In genomic region chr1:110407260-110408210, GRCh38 we compare ENCODE assay signal across 1 cellular context.
TF ChIP-seq lines count a peak whose summit lies in the region.

TSS of gene LAMTOR5 (minus strand) at chr1:110407694. CDS start at chr1:110407620, 74 bp downstream.

TF ChIP-seq in HEK293, 187 proteins besides CTCF, POLR2A, EP300 and RAD21 (continued from another document and continues in another):
- TF ChIP-seq KLF1 (tag by site-specific recombination; IDR thresholded peaks at IDR 0.05), result peak; percentile 90
- no peak; the same call in 1 of the 2 replicates for TF ChIP-seq ZSCAN16 (tag by site-specific recombination; IDR thresholded peaks at IDR 0.05)
- TF ChIP-seq ZNF843 (tag by site-specific recombination; IDR thresholded peaks at IDR 0.05), result no peak; the same call in none of the 2 replicates
- no peak for TF ChIP-seq ZNF776 (tag by site-specific recombination; IDR thresholded peaks at IDR 0.05; ENCODE audit: borderline replicate concordance)
- TF ChIP-seq ZNF223 (tag by site-specific recombination; IDR thresholded peaks at IDR 0.05), result no peak; the same call in 1 of the 2 replicates
- TF ChIP-seq ZNF214 (tag by site-specific recombination; IDR thresholded peaks at IDR 0.05; ENCODE audit: borderline replicate concordance), result no peak
- TF ChIP-seq ZNF366 (tag by site-specific recombination; conservative IDR thresholded peaks at IDR 0.05), result no peak
- no peak for TF ChIP-seq ZNF138 (tag by site-specific recombination; IDR thresholded peaks at IDR 0.05; ENCODE audit: borderline replicate concordance)
- TF ChIP-seq MEIS1 (CRISPR knock-in tag; IDR thresholded peaks at IDR 0.05; ENCODE audit: borderline replicate concordance), result no peak
- peak; percentile 94 for TF ChIP-seq ZXDB (tag by site-specific recombination; IDR thresholded peaks at IDR 0.05)
- no peak for TF ChIP-seq ZNF169 (tag by site-specific recombination; IDR thresholded peaks at IDR 0.05)
- TF ChIP-seq ZNF585B (tag by site-specific recombination; IDR thresholded peaks at IDR 0.05), result no peak
- no peak for TF ChIP-seq PRDM2 (tag by site-specific recombination; IDR thresholded peaks at IDR 0.05; ENCODE audit: borderline replicate concordance)
- peak; percentile 93 for TF ChIP-seq ZNF629 (tag by site-specific recombination; IDR thresholded peaks at IDR 0.05)
- no peak for TF ChIP-seq ZFP3 (tag by site-specific recombination; IDR thresholded peaks at IDR 0.05; ENCODE audit: low read depth)
- TF ChIP-seq ZNF302 (tag by site-specific recombination; IDR thresholded peaks at IDR 0.05; ENCODE audit: low read depth), result no peak
- peak; percentile 87; the same call in 1 of the 2 replicates for TF ChIP-seq ZNF777 (tag by site-specific recombination; IDR thresholded peaks at IDR 0.05; ENCODE audit: borderline replicate concordance)
- no peak for TF ChIP-seq ZNF521 (tag by site-specific recombination; IDR thresholded peaks at IDR 0.05)
- TF ChIP-seq ZNF266 (tag by site-specific recombination; IDR thresholded peaks at IDR 0.05; ENCODE audit: low read depth), result no peak
- TF ChIP-seq, protein P1, sequence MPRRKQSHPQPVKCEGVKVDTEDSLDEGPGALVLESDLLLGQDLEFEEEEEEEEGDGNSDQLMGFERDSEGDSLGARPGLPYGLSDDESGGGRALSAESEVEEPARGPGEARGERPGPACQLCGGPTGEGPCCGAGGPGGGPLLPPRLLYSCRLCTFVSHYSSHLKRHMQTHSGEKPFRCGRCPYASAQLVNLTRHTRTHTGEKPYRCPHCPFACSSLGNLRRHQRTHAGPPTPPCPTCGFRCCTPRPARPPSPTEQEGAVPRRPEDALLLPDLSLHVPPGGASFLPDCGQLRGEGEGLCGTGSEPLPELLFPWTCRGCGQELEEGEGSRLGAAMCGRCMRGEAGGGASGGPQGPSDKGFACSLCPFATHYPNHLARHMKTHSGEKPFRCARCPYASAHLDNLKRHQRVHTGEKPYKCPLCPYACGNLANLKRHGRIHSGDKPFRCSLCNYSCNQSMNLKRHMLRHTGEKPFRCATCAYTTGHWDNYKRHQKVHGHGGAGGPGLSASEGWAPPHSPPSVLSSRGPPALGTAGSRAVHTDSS (tag by site-specific recombination; IDR thresholded peaks at IDR 0.05), result no peak
- TF ChIP-seq YY1 (tag by site-specific recombination; IDR thresholded peaks at IDR 0.05), result peak; percentile 68; the same call in 1 of the 2 replicates
- TF ChIP-seq ZNF701 (tag by site-specific recombination; IDR thresholded peaks at IDR 0.05), result no peak
- no peak for TF ChIP-seq ZNF48 (tag by site-specific recombination; IDR thresholded peaks at IDR 0.05)
- no peak; the same call in 1 of the 2 replicates for TF ChIP-seq ZNF10 (tag by site-specific recombination; IDR thresholded peaks at IDR 0.05)
- TF ChIP-seq ZNF140 (tag by site-specific recombination; IDR thresholded peaks at IDR 0.05), result no peak
- TF ChIP-seq KLF7 (tag by site-specific recombination; IDR thresholded peaks at IDR 0.05; ENCODE audit: borderline replicate concordance), result peak; percentile 97; the same call in 1 of the 2 replicates
- TF ChIP-seq, protein P2, sequence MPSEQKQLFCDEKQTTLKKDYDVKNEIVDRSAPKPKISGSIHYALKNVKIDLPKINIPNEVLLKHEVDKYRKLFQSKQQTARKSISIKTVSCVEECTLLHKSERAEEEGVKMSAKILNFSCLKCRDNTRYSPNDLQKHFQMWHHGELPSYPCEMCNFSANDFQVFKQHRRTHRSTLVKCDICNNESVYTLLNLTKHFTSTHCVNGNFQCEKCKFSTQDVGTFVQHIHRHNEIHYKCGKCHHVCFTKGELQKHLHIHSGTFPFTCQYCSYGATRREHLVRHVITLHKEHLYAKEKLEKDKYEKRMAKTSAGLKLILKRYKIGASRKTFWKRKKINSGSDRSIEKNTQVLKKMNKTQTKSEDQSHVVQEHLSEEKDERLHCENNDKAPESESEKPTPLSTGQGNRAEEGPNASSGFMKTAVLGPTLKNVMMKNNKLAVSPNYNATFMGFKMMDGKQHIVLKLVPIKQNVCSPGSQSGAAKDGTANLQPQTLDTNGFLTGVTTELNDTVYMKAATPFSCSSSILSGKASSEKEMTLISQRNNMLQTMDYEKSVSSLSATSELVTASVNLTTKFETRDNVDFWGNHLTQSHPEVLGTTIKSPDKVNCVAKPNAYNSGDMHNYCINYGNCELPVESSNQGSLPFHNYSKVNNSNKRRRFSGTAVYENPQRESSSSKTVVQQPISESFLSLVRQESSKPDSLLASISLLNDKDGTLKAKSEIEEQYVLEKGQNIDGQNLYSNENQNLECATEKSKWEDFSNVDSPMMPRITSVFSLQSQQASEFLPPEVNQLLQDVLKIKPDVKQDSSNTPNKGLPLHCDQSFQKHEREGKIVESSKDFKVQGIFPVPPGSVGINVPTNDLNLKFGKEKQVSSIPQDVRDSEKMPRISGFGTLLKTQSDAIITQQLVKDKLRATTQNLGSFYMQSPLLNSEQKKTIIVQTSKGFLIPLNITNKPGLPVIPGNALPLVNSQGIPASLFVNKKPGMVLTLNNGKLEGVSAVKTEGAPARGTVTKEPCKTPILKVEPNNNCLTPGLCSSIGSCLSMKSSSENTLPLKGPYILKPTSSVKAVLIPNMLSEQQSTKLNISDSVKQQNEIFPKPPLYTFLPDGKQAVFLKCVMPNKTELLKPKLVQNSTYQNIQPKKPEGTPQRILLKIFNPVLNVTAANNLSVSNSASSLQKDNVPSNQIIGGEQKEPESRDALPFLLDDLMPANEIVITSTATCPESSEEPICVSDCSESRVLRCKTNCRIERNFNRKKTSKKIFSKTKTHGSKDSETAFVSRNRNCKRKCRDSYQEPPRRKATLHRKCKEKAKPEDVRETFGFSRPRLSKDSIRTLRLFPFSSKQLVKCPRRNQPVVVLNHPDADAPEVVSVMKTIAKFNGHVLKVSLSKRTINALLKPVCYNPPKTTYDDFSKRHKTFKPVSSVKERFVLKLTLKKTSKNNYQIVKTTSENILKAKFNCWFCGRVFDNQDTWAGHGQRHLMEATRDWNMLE (tag by site-specific recombination; conservative IDR thresholded peaks at IDR 0.05; ENCODE audit: low read depth), result peak; percentile 69
- TF ChIP-seq ZBTB26 (tag by site-specific recombination; optimal IDR thresholded peaks at IDR 0.05), result peak; percentile 94
- peak; percentile 89 for TF ChIP-seq ZNF324 (tag by site-specific recombination; IDR thresholded peaks at IDR 0.05)
- TF ChIP-seq GLIS2 (tag by site-specific recombination; IDR thresholded peaks at IDR 0.05), result peak; percentile 30; the same call in 1 of the 2 replicates
- TF ChIP-seq PBX3 (CRISPR knock-in tag; IDR thresholded peaks at IDR 0.05), result peak; percentile 61; the same call in 1 of the 2 replicates
- peak; percentile 75 for TF ChIP-seq EGR2 (tag by site-specific recombination; IDR thresholded peaks at IDR 0.05; ENCODE audit: low read depth)
- TF ChIP-seq SP2 (tag by site-specific recombination; IDR thresholded peaks at IDR 0.05), result peak; percentile 77
- TF ChIP-seq ELK4 (IDR thresholded peaks at IDR 0.05; ENCODE audit: borderline replicate concordance, low read depth, low read length), result no peak
- TF ChIP-seq ZNF560 (tag by site-specific recombination; IDR thresholded peaks at IDR 0.05; ENCODE audit: borderline replicate concordance), result no peak
- TF ChIP-seq KLF10 (tag by site-specific recombination; IDR thresholded peaks at IDR 0.05), result peak; percentile 53; the same call in 1 of the 2 replicates
- no peak for TF ChIP-seq GLI2 (tag by site-specific recombination; IDR thresholded peaks at IDR 0.05; ENCODE audit: borderline replicate concordance, low read depth)
- TF ChIP-seq ZBTB1 (tag by site-specific recombination; IDR thresholded peaks at IDR 0.05), result no peak
- peak; percentile 82; the same call in 1 of the 2 replicates for TF ChIP-seq ZNF704 (tag by site-specific recombination; IDR thresholded peaks at IDR 0.05)
- no peak for TF ChIP-seq ZNF37A (tag by site-specific recombination; IDR thresholded peaks at IDR 0.05)
- TF ChIP-seq ZNF791 (tag by site-specific recombination; IDR thresholded peaks at IDR 0.05), result no peak
- no peak for TF ChIP-seq ZNF280D (tag by site-specific recombination; IDR thresholded peaks at IDR 0.05)
